In the genomic region with DNA sequence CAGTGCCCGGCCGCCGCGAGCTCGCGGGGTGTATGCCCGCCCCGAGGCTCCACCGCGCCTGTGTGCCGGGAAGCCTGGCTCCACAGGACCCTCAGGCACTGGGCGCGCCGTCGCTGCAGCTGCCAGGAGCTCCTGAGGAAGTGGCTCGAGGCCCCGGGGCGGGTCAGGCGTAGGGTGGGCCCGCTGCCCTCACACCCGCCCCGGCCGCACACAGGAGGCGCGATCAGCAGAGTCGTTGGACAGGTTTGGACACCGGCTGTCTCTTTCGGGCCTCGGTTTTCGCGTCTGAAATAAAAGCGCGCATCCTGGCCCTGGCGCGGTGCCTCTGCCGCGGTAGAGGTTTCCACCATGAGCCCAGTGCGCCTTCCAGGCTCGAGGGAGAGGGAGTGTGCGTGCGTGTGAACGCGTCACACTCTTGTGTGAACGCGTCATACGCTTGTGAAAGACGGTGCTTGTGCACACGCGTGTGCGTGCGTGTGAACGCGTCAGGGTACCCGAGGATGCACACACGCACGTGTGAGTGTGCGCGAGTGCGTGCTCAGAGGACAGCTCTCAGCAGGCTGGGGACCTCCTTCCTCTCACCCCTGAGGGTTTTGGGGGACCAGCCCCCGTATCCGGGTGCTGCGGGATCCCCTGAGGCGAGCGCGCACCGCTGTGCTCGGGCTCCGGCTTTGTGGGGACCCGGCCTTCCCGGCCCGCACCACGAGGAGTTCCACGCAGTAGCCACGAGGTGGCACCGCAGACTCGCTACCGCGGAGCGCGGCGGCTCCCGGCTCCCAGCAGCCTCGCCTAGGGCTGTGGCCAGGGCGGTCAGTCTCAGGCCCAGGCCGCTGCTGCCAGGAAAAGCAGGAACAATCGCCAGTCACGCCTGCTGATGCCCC, we compare ENCODE assay signal across 8 cellular contexts.
DNase-seq lines count a peak whose midpoint lies in the region; ATAC-seq, FAIRE-seq and TF ChIP-seq lines count a peak whose summit lies in the region.

No MANE protein-coding gene starts in this region.

- H3K9me3 ChIP-seq in A673 (ENCODE audit: low read depth, low read length, poor library complexity, severe bottlenecking), result no peaks in the 10 kb centered on the region
- no peaks in the 10 kb centered on the region for H3K9me3 ChIP-seq in SJSA1 (replicated peaks)
- H3K9me3 ChIP-seq in K562 (replicated peaks; ENCODE audit: control insufficient read depth, insufficient read depth, low read depth, low read length), result no peaks in the 10 kb centered on the region

- H4K20me1 ChIP-seq in K562 (replicated peaks; ENCODE audit: control insufficient read depth, insufficient read depth, low read length), result no peaks in the 10 kb centered on the region

- H3K27me3 ChIP-seq in A673 (replicated peaks; ENCODE audit: insufficient read depth, low read depth, low read length, poor library complexity), result no peaks in the 10 kb centered on the region
- peaks cover 7% of the 10 kb centered on the region for H3K27me3 ChIP-seq in SJSA1 (replicated peaks)
- peaks cover 10 to 36% of the 10 kb centered on the region in 2 experiments; a peak in 3 of 5 replicates for H3K27me3 ChIP-seq in K562 (ENCODE audit: control insufficient read depth in 2 of 2, insufficient read depth in 2 of 2, low read length in 2 of 2)

- H3K9ac ChIP-seq in K562 (ENCODE audit: insufficient read depth in 1 of 2, low read depth in 2 of 2, low read length in 2 of 2), result no peak overlapping the region; a peak in 1 of 4 replicates

- no peaks in the 10 kb centered on the region for H3K79me2 ChIP-seq in K562 (ENCODE audit: control insufficient read depth, insufficient read depth, low read length)

- no peaks in the 10 kb centered on the region for H3K4me1 ChIP-seq in A673 (ENCODE audit: insufficient read depth, low read length, poor library complexity, severe bottlenecking)
- no peaks in the 10 kb centered on the region for H3K4me1 ChIP-seq in SJSA1 (replicated peaks)
- H3K4me1 ChIP-seq in K562 (replicated peaks in 1 of 2; ENCODE audit: control insufficient read depth in 2 of 2, insufficient read depth in 2 of 2, low read length in 2 of 2), result peaks cover 0 to 12% of the 10 kb centered on the region in 2 experiments; a peak in 3 of 5 replicates

- H2AFZ ChIP-seq in K562 (ENCODE audit: low read depth, low read length), result no peak overlapping the region

- no peaks in the 10 kb centered on the region for H3K36me3 ChIP-seq in A673 (ENCODE audit: insufficient read depth, low read length, poor library complexity, severe bottlenecking)
- H3K36me3 ChIP-seq in SJSA1, result no peaks in the 10 kb centered on the region
- no peaks in the 10 kb centered on the region for H3K36me3 ChIP-seq in K562 (ENCODE audit: control insufficient read depth, insufficient read depth, low read length)

- peak; percentile 71 for TF ChIP-seq CTCF in A673 (conservative IDR thresholded peaks at IDR 0.05; ENCODE audit: low read depth, low read length)
- TF ChIP-seq CTCF in GM12874 (IDR thresholded peaks at IDR 0.05; ENCODE audit: insufficient read depth, low read depth, low read length), result peak; percentile 63
- peak; percentile 61 to 88 (median 77) for TF ChIP-seq CTCF in K562 (IDR thresholded peaks at IDR 0.05 in 2 of 3, conservative IDR thresholded peaks at IDR 0.05 in 1 of 3; ENCODE audit: insufficient read depth in 2 of 3, low read depth in 1 of 3, low read length in 3 of 3)

- TF ChIP-seq POLR2A in K562 (conservative IDR thresholded peaks at IDR 0.05), result no peak

- BruUV-seq in A673 (replicated peaks; lab: Mats Ljungman, UMichigan) (no TSS peak), K562 (replicated peaks; lab: Mats Ljungman, UMichigan) (no TSS peak)

- no peak for TF ChIP-seq EP300 in K562 (IDR thresholded peaks at IDR 0.05; ENCODE audit: low read length)

- ATAC-seq in K562 (peak; percentile 100), GM18858 (IDR thresholded peaks at IDR 0.05; ENCODE audit: unreplicated experiment) (no peak)

- no peak overlapping the region for H3K4me2 ChIP-seq in K562 (ENCODE audit: insufficient read depth, low read length)

- DNase-seq in A673 (ENCODE audit: low spot score) (peak; percentile 72), HS-27A (ENCODE audit: low read depth) (peak; percentile 1), SJSA1 (ENCODE audit: low read depth in 1 of 2, low spot score in 2 of 2) (peak; percentile 43 to 75), K562 (ENCODE audit: extremely low read depth in 1 of 4, low spot score in 3 of 4) (peak; percentile 79 to 84 (median 80)), hippocampal formation (lab: John Stamatoyannopoulos, UW) (peak; percentile 45 to 64), retina (peak; percentile 92)

- TF ChIP-seq RAD21 in K562 (CRISPR knock-in tag; conservative IDR thresholded peaks at IDR 0.05 in 1 of 2, IDR thresholded peaks at IDR 0.05 in 1 of 2), result peak; percentile 87 to 95

- POLR2A ChIA-PET in A673 (lab: Charles Lee; ENCODE audit: low non-redundant PET), result no interaction called here
- POLR2A ChIA-PET in K562 (lab: Yijun Ruan, JAX), result no interaction called here

- WGBS in K562 (ENCODE audit: insufficient coverage, low coverage, missing lambda C conversion rate), result 19% methylated on average over 72 of the region's 87 CpGs

- no peaks in the 10 kb centered on the region for H3K9me1 ChIP-seq in K562 (ENCODE audit: control insufficient read depth, insufficient read depth, low read length)

- intact Hi-C loops in A673 (cut with micrococcal nuclease; ENCODE audit: unreplicated experiment), result loop anchor here (1.0 to 10.0 kb wide), 5 partner anchors 213 to 481 kb away; no protein-coding TSS in a partner anchor
- intact Hi-C loops in K562 (cut with micrococcal nuclease), result loop anchor here (1.0 to 5.0 kb wide), 3 partner anchors 111 to 239 kb away; no protein-coding TSS in a partner anchor

- peak overlapping the region; percentile 36 for H3K4me3 ChIP-seq in A673 (ENCODE audit: low read depth, low read length, poor library complexity, severe bottlenecking)
- no peak overlapping the region for H3K4me3 ChIP-seq in SJSA1
- no peak overlapping the region for H3K4me3 ChIP-seq in K562

- CTCF ChIA-PET in A673 (lab: Charles Lee) (interaction anchor here (2.2 kb wide), 1 partner anchor 212 kb away, joined by 7 read pairs; no protein-coding TSS in a partner anchor), K562 (lab: Yijun Ruan, JAX; ENCODE audit: low intra/inter-chr PET ratio) (interaction anchor here (0.6 to 0.7 kb wide), 2 partner anchors 237 to 239 kb away, joined by 3 to 4 read pairs; no protein-coding TSS in a partner anchor)

- in situ Hi-C loops in K562 (cut with MboI), result no loop called here

- FAIRE-seq in K562 (lab: Jason Lieb, UNC), result no peak

- no peak overlapping the region for H3K27ac ChIP-seq in A673 (ENCODE audit: low read depth, low read length, poor library complexity, severe bottlenecking)
- H3K27ac ChIP-seq in SJSA1, result no peak overlapping the region
- no peak overlapping the region for H3K27ac ChIP-seq in K562 (ENCODE audit: extremely low read depth, low read depth, low read length)

TF ChIP-seq in K562, 482 proteins besides CTCF, POLR2A, EP300 and RAD21 (continues in another document):
- TF ChIP-seq HBP1 (CRISPR knock-in tag; IDR thresholded peaks at IDR 0.05), result no peak
- TF ChIP-seq ZNF280A (IDR thresholded peaks at IDR 0.05; ENCODE audit: low read depth, partially characterized antibody), result no peak
- TF ChIP-seq GABPA (tag; conservative IDR thresholded peaks at IDR 0.05; ENCODE audit: low read depth), result no peak
- 0 out of 4 replicates have a peak, but pooled peaks of 1 of the 2 experiments have one; percentile 21 for TF ChIP-seq NONO (IDR thresholded peaks at IDR 0.05; ENCODE audit: low read depth in 2 of 2, low read length in 1 of 2)
- TF ChIP-seq MTA1 (IDR thresholded peaks at IDR 0.05; ENCODE audit: borderline replicate concordance), result no peak
- TF ChIP-seq, protein P1, sequence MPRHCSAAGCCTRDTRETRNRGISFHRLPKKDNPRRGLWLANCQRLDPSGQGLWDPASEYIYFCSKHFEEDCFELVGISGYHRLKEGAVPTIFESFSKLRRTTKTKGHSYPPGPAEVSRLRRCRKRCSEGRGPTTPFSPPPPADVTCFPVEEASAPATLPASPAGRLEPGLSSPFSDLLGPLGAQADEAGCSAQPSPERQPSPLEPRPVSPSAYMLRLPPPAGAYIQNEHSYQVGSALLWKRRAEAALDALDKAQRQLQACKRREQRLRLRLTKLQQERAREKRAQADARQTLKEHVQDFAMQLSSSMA (CRISPR knock-in tag; IDR thresholded peaks at IDR 0.05), result no peak
- no peak for TF ChIP-seq SMARCC2 (IDR thresholded peaks at IDR 0.05; ENCODE audit: low read depth)
- TF ChIP-seq CEBPB (tag; IDR thresholded peaks at IDR 0.05), result no peak
- TF ChIP-seq FOXP1 (CRISPR knock-in tag; IDR thresholded peaks at IDR 0.05), result no peak
- no peak for TF ChIP-seq JUN (IDR thresholded peaks at IDR 0.05; ENCODE audit: borderline replicate concordance, low read depth, low read length)
- no peak for TF ChIP-seq JUN (CRISPR knock-in tag; IDR thresholded peaks at IDR 0.05; ENCODE audit: borderline replicate concordance)
- TF ChIP-seq COPS2 (conservative IDR thresholded peaks at IDR 0.05), result no peak
- no peak for TF ChIP-seq SMARCE1 (IDR thresholded peaks at IDR 0.05)
- TF ChIP-seq HDAC2 (IDR thresholded peaks at IDR 0.05), result no peak
- no peak for TF ChIP-seq NCOA1 (IDR thresholded peaks at IDR 0.05; ENCODE audit: low read depth)

Comparison
In these comparisons a context has a peak if more than half of its experiments do, and no peak if none do; other contexts are left out.
1. DNase-seq: peak in every context shown above with its lines; median percentile 92 in retina; 80 in K562; 72 in A673; 59 in SJSA1; 54 in hippocampal formation; 1 in HS-27A.